ENCODE assay signal across 8 cellular contexts in the genomic region with DNA sequence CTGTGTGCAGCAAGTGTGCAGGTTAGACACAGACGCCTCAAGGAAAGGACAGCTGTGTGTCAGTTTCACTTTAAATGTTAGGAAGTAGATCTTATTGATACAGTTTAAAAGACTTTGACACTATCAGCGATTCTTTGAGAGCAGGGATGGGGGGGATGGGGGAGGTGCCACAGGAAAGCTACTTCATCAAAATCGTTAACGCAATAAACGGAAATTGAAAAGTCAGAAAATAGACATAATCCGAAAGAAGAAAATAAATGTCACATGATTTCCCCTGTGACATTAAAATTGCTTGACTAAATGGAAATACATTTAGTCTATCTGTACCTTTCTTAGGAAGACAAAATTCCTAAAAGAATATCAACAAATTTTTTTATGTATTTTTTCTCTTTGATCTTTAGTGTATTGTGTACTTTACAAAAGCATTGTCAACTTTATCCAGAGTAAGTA. TPM values are rescaled to one million over a fixed set of nuclear protein-coding genes. Genes with fewer than 3 reads are reported as not detected.
DNase-seq lines count a peak whose midpoint lies in the region; ATAC-seq and TF ChIP-seq lines count a peak whose summit lies in the region.

No MANE protein-coding gene starts in this region.

- H3K36me3 ChIP-seq in kidney epithelial cell (ENCODE audit: control insufficient read depth, insufficient read depth, low read length) = no peaks in the 10 kb centered on the region

- no peaks in the 10 kb centered on the region for H3K27me3 ChIP-seq in kidney epithelial cell (ENCODE audit: control insufficient read depth, insufficient read depth, low read length)

- peak overlapping the region; percentile 86 for H3K27ac ChIP-seq in substantia nigra (ENCODE audit: low read depth, low read length, poor library complexity, severe bottlenecking)

- no peak for ATAC-seq in activated naive CD4-positive, alpha-beta T cell treated with anti-CD3 and anti-CD28 coated beads, Interleukin-2, amount 50 U/mL, for 72 hours

- DNase-seq in activated CD4-positive, alpha-beta T cell treated with anti-CD3 and anti-CD28 coated beads for 1 hour = peak; percentile 10
- DNase-seq in activated CD4-positive, alpha-beta T cell treated with anti-CD3 and anti-CD28 coated beads, Interleukin-2, amount 50 U/mL, for 48 hours = no peak
- DNase-seq in activated naive CD4-positive, alpha-beta T cell treated with anti-CD3 and anti-CD28 coated beads, Interleukin-2, amount 50 U/mL, for 72 hours (ENCODE audit: low spot score in 2 of 2) = no peak
- DNase-seq in kidney epithelial cell (ENCODE audit: low read depth) (no peak), substantia nigra (lab: John Stamatoyannopoulos, UW) (no peak), GM20000 (ENCODE audit: low spot score) (no peak), CD1c-positive myeloid dendritic cell (ENCODE audit: extremely low spot score) (no peak), NCI-H146 treated with DMSO at 0.1 percent for 48 hours (lab: John Stamatoyannopoulos, UW; ENCODE audit: unreplicated experiment) (no peak)

- H3K27ac Mint-ChIP-seq in activated naive CD4-positive, alpha-beta T cell treated with anti-CD3 and anti-CD28 coated beads, Interleukin-2, amount 50 U/mL, for 72 hours = peak overlapping the region; percentile 96

- no peak for TF ChIP-seq CTCF in kidney epithelial cell (IDR thresholded peaks at IDR 0.05; ENCODE audit: insufficient read depth, low read length, poor library complexity, severe bottlenecking)
- TF ChIP-seq CTCF in GM20000 (IDR thresholded peaks at IDR 0.05; ENCODE audit: extremely low read depth, missing control alignments) = no peak

- H3K9me3 Mint-ChIP-seq in activated naive CD4-positive, alpha-beta T cell treated with anti-CD3 and anti-CD28 coated beads, Interleukin-2, amount 50 U/mL, for 72 hours = no peaks in the 10 kb centered on the region

- H3K36me3 Mint-ChIP-seq in activated naive CD4-positive, alpha-beta T cell treated with anti-CD3 and anti-CD28 coated beads, Interleukin-2, amount 50 U/mL, for 72 hours = peaks cover 23 to 24% of the 10 kb centered on the region in 2 donors

- peak overlapping the region; percentile 64 for H3K4me3 ChIP-seq in kidney epithelial cell (ENCODE audit: low read depth, low read length)

RNA-seq across cellular contexts. Expression of gene ZNF33B, which starts 0.5 kb away (rescaled TPM):
- 10 to 100 TPM; 11.4 to 14.1 TPM for total RNA-seq in activated naive CD4-positive, alpha-beta T cell treated with anti-CD3 and anti-CD28 coated beads, Interleukin-2, amount 50 U/mL, for 72 hours
- 20.4 and 25.8 TPM in 2 replicates for total RNA-seq in kidney epithelial cell
